1 cellular context compared by ENCODE assay signal in genomic region chr19:48332662-48333466, GRCh38.
TF ChIP-seq lines count a peak whose summit lies in the region.

No MANE protein-coding gene starts in this region.

TF ChIP-seq in HepG2, 621 proteins besides CTCF, POLR2A, EP300 and RAD21 (continued from another document):
- 0 out of 2 replicates have a peak, but pooled peaks have one; percentile 30 for TF ChIP-seq HOMEZ (CRISPR knock-in tag; IDR thresholded peaks at IDR 0.05; ENCODE audit: low read depth)
- TF ChIP-seq NFKB2 (CRISPR knock-in tag; IDR thresholded peaks at IDR 0.05; ENCODE audit: borderline replicate concordance), result 0 out of 2 replicates have a peak, but pooled peaks have one; percentile 44
- TF ChIP-seq MAFK (conservative IDR thresholded peaks at IDR 0.05 in 1 of 2, IDR thresholded peaks at IDR 0.05 in 1 of 2; ENCODE audit: low read length in 2 of 2), result peak in 1 of 2 experiments; percentile 21; a peak in 2 of 4 replicates
- TF ChIP-seq SP2 (CRISPR knock-in tag; IDR thresholded peaks at IDR 0.05), result peak; percentile 80
- TF ChIP-seq, protein P1, sequence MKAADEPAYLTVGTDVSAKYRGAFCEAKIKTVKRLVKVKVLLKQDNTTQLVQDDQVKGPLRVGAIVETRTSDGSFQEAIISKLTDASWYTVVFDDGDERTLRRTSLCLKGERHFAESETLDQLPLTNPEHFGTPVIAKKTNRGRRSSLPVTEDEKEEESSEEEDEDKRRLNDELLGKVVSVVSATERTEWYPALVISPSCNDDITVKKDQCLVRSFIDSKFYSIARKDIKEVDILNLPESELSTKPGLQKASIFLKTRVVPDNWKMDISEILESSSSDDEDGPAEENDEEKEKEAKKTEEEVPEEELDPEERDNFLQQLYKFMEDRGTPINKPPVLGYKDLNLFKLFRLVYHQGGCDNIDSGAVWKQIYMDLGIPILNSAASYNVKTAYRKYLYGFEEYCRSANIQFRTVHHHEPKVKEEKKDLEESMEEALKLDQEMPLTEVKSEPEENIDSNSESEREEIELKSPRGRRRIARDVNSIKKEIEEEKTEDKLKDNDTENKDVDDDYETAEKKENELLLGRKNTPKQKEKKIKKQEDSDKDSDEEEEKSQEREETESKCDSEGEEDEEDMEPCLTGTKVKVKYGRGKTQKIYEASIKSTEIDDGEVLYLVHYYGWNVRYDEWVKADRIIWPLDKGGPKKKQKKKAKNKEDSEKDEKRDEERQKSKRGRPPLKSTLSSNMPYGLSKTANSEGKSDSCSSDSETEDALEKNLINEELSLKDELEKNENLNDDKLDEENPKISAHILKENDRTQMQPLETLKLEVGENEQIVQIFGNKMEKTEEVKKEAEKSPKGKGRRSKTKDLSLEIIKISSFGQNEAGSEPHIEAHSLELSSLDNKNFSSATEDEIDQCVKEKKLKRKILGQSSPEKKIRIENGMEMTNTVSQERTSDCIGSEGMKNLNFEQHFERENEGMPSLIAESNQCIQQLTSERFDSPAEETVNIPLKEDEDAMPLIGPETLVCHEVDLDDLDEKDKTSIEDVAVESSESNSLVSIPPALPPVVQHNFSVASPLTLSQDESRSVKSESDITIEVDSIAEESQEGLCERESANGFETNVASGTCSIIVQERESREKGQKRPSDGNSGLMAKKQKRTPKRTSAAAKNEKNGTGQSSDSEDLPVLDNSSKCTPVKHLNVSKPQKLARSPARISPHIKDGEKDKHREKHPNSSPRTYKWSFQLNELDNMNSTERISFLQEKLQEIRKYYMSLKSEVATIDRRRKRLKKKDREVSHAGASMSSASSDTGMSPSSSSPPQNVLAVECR (CRISPR knock-in tag; IDR thresholded peaks at IDR 0.05; ENCODE audit: borderline replicate concordance), result peak; percentile 38; the same call in 1 of the 2 replicates
- TF ChIP-seq HNF1B (CRISPR knock-in tag; IDR thresholded peaks at IDR 0.05), result 0 out of 2 replicates have a peak, but pooled peaks have one; percentile 12
- TF ChIP-seq ZFP41 (CRISPR knock-in tag; IDR thresholded peaks at IDR 0.05; ENCODE audit: borderline replicate concordance), result no peak
- TF ChIP-seq, protein P2, sequence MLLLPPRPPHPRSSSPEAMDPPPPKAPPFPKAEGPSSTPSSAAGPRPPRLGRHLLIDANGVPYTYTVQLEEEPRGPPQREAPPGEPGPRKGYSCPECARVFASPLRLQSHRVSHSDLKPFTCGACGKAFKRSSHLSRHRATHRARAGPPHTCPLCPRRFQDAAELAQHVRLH (CRISPR knock-in tag; IDR thresholded peaks at IDR 0.05; ENCODE audit: borderline replicate concordance, low read depth), result peak; percentile 53; the same call in 1 of the 2 replicates
- no peak; the same call in 1 of the 2 replicates for TF ChIP-seq MIXL1 (CRISPR knock-in tag; IDR thresholded peaks at IDR 0.05)
- TF ChIP-seq, protein P3, sequence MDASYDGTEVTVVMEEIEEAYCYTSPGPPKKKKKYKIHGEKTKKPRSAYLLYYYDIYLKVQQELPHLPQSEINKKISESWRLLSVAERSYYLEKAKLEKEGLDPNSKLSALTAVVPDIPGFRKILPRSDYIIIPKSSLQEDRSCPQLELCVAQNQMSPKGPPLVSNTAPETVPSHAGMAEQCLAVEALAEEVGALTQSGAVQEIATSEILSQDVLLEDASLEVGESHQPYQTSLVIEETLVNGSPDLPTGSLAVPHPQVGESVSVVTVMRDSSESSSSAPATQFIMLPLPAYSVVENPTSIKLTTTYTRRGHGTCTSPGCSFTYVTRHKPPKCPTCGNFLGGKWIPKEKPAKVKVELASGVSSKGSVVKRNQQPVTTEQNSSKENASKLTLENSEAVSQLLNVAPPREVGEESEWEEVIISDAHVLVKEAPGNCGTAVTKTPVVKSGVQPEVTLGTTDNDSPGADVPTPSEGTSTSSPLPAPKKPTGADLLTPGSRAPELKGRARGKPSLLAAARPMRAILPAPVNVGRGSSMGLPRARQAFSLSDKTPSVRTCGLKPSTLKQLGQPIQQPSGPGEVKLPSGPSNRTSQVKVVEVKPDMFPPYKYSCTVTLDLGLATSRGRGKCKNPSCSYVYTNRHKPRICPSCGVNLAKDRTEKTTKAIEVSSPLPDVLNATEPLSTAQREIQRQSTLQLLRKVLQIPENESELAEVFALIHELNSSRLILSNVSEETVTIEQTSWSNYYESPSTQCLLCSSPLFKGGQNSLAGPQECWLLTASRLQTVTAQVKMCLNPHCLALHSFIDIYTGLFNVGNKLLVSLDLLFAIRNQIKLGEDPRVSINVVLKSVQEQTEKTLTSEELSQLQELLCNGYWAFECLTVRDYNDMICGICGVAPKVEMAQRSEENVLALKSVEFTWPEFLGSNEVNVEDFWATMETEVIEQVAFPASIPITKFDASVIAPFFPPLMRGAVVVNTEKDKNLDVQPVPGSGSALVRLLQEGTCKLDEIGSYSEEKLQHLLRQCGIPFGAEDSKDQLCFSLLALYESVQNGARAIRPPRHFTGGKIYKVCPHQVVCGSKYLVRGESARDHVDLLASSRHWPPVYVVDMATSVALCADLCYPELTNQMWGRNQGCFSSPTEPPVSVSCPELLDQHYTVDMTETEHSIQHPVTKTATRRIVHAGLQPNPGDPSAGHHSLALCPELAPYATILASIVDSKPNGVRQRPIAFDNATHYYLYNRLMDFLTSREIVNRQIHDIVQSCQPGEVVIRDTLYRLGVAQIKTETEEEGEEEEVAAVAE (CRISPR knock-in tag; IDR thresholded peaks at IDR 0.05; ENCODE audit: borderline replicate concordance), result peak; percentile 82; the same call in 1 of the 2 replicates
- TF ChIP-seq, protein P4, sequence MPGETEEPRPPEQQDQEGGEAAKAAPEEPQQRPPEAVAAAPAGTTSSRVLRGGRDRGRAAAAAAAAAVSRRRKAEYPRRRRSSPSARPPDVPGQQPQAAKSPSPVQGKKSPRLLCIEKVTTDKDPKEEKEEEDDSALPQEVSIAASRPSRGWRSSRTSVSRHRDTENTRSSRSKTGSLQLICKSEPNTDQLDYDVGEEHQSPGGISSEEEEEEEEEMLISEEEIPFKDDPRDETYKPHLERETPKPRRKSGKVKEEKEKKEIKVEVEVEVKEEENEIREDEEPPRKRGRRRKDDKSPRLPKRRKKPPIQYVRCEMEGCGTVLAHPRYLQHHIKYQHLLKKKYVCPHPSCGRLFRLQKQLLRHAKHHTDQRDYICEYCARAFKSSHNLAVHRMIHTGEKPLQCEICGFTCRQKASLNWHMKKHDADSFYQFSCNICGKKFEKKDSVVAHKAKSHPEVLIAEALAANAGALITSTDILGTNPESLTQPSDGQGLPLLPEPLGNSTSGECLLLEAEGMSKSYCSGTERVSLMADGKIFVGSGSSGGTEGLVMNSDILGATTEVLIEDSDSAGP (CRISPR knock-in tag; IDR thresholded peaks at IDR 0.05; ENCODE audit: borderline replicate concordance), result peak; percentile 32; the same call in 1 of the 2 replicates
- TF ChIP-seq MXI1 (IDR thresholded peaks at IDR 0.05; ENCODE audit: borderline replicate concordance, low read depth, low read length), result peak; percentile 23; the same call in 1 of the 3 replicates
- TF ChIP-seq, protein P5, sequence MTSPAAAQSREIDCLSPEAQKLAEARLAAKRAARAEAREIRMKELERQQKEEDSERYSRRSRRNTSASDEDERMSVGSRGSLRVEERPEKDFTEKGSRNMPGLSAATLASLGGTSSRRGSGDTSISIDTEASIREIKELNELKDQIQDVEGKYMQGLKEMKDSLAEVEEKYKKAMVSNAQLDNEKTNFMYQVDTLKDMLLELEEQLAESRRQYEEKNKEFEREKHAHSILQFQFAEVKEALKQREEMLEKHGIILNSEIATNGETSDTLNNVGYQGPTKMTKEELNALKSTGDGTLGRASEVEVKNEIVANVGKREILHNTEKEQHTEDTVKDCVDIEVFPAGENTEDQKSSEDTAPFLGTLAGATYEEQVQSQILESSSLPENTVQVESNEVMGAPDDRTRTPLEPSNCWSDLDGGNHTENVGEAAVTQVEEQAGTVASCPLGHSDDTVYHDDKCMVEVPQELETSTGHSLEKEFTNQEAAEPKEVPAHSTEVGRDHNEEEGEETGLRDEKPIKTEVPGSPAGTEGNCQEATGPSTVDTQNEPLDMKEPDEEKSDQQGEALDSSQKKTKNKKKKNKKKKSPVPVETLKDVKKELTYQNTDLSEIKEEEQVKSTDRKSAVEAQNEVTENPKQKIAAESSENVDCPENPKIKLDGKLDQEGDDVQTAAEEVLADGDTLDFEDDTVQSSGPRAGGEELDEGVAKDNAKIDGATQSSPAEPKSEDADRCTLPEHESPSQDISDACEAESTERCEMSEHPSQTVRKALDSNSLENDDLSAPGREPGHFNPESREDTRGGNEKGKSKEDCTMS (CRISPR knock-in tag; conservative IDR thresholded peaks at IDR 0.05), result no peak
- TF ChIP-seq KDM2A (CRISPR knock-in tag; IDR thresholded peaks at IDR 0.05; ENCODE audit: borderline replicate concordance, low read depth), result peak; percentile 49; the same call in 1 of the 2 replicates
- TF ChIP-seq, protein P6, sequence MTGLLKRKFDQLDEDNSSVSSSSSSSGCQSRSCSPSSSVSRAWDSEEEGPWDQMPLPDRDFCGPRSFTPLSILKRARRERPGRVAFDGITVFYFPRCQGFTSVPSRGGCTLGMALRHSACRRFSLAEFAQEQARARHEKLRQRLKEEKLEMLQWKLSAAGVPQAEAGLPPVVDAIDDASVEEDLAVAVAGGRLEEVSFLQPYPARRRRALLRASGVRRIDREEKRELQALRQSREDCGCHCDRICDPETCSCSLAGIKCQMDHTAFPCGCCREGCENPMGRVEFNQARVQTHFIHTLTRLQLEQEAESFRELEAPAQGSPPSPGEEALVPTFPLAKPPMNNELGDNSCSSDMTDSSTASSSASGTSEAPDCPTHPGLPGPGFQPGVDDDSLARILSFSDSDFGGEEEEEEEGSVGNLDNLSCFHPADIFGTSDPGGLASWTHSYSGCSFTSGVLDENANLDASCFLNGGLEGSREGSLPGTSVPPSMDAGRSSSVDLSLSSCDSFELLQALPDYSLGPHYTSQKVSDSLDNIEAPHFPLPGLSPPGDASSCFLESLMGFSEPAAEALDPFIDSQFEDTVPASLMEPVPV (CRISPR knock-in tag; IDR thresholded peaks at IDR 0.05), result 0 out of 2 replicates have a peak, but pooled peaks have one; percentile 58
- TF ChIP-seq ATF2 (CRISPR knock-in tag; IDR thresholded peaks at IDR 0.05), result no peak
- TF ChIP-seq IRF2 (CRISPR knock-in tag; IDR thresholded peaks at IDR 0.05), result 0 out of 2 replicates have a peak, but pooled peaks have one; percentile 43
TF ChIP-seq in HepG2: peak in this region for 67.
